11 cellular contexts compared by ENCODE assay signal in the genomic region with DNA sequence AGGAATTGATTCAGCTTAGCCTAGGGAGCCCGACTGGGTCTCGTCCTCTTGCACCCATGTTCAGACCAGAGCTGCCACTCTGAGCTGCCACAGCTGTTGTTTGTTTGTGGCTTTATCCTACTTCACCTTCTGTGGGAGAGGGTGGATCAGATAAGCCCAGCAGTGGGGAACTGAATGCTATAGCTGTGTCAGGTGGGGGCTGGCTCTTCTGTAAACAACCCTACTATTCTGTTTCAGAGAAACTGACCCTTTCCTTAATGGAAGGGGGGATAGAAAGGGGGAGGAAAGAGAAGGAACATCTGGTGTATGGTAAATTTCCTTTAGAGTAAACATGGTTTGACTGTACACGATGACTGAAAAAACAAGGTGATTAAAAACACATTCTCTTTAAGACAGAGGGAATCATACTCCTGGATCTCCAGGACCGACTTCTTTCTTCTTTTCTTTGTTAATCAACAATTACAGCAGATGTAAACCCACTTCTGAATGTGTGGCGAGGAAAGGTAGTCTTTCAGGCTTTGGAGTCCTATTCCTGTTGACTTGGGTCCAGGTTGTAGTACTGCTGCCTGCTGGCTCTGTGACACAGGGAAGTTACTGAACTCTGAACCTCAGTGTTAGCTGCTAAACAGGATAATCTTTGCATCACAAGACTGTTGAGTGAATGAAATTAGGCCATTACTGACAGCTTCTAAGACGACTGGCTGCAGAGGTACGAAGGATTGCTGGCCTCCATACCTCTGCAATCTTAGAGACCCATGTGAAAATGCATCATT. TPM values are rescaled to one million over a fixed set of nuclear protein-coding genes. Genes with fewer than 3 reads are reported as not detected.
DNase-seq lines count a peak whose midpoint lies in the region; ATAC-seq and TF ChIP-seq lines count a peak whose summit lies in the region.
"Had no signal": no experiment of that assay in that cellular context is flagged by ENCODE, and none has a peak within 500 bp of the region (broad histone marks: within the 10 kb centered on the region; RNA-seq: fewer than 3 reads in every experiment).

No MANE protein-coding gene starts in this region.

- H3K9me3 Mint-ChIP-seq in endothelial cell (ENCODE audit: unreplicated experiment), result no peaks in the 10 kb centered on the region
- H3K9me3 Mint-ChIP-seq in nephron progenitor cell, result no peaks in the 10 kb centered on the region

- no peak overlapping the region for H3K27ac ChIP-seq in BLaER1

- H3K4me1 ChIP-seq in BLaER1, result peaks cover 73% of the 10 kb centered on the region

- TF ChIP-seq CTCF in endothelial cell (IDR thresholded peaks at IDR 0.05; ENCODE audit: unreplicated experiment) (no peak), nephron progenitor cell (IDR thresholded peaks at IDR 0.05) (no peak)

- peak overlapping the region; percentile 51 for H3K4me2 ChIP-seq in BLaER1

- H3K36me3 Mint-ChIP-seq in endothelial cell (ENCODE audit: low read depth, unreplicated experiment) (peaks cover 26% of the 10 kb centered on the region), nephron progenitor cell (ENCODE audit: low read depth) (peaks cover 5% of the 10 kb centered on the region), T-helper 17 cell (ENCODE audit: low read depth) (no peaks in the 10 kb centered on the region)

- H3K4me3 ChIP-seq in BLaER1, result no peak overlapping the region

- H3K27me3 Mint-ChIP-seq in endothelial cell (ENCODE audit: unreplicated experiment) (peaks cover 16% of the 10 kb centered on the region), nephron progenitor cell (ENCODE audit: low read depth, poor library complexity) (no peaks in the 10 kb centered on the region), T-helper 17 cell (no peaks in the 10 kb centered on the region)
- H3K27me3 Mint-ChIP-seq: B cell had no signal

- peaks cover 87% of the 10 kb centered on the region for H3K4me1 Mint-ChIP-seq in endothelial cell (ENCODE audit: unreplicated experiment)
- peaks cover 97% of the 10 kb centered on the region for H3K4me1 Mint-ChIP-seq in nephron progenitor cell
- H3K4me1 Mint-ChIP-seq in T-helper 17 cell, result peaks cover 14% of the 10 kb centered on the region

- H3K9ac ChIP-seq in BLaER1, result no peak overlapping the region; the same call in 1 of the 2 replicates

- no peaks in the 10 kb centered on the region for H3K27me3 ChIP-seq in BLaER1

- peak overlapping the region; percentile 17 for H3K4me3 Mint-ChIP-seq in endothelial cell (ENCODE audit: unreplicated experiment)
- H3K4me3 Mint-ChIP-seq in nephron progenitor cell, result peak overlapping the region; percentile 58
- no peak overlapping the region for H3K4me3 Mint-ChIP-seq in T-helper 17 cell
- H3K4me3 Mint-ChIP-seq: B cell had no signal

- H3K9me3 ChIP-seq in BLaER1 (no peaks in the 10 kb centered on the region), T-helper 17 cell (ENCODE audit: control insufficient read depth, low read length, poor library complexity, severe bottlenecking) (no peaks in the 10 kb centered on the region)

- peaks cover 80% of the 10 kb centered on the region for H4K20me1 ChIP-seq in BLaER1

- peak; percentile 93 for DNase-seq in NCI-H82 (lab: John Stamatoyannopoulos, UW)
- no peak for DNase-seq in endothelial cell (ENCODE audit: low spot score)
- DNase-seq in nephron progenitor cell, result no peak
- no peak for DNase-seq in NOMO-1 (lab: John Stamatoyannopoulos, UW; ENCODE audit: unreplicated experiment in 2 of 2)
- DNase-seq in HuH-7 (ENCODE audit: low spot score), result no peak
- DNase-seq in T-helper 17 cell, result no peak
- DNase-seq: NCI-H1048, retina had no signal

- ATAC-seq in HG02678 (IDR thresholded peaks at IDR 0.05; ENCODE audit: unreplicated experiment), result no peak
- ATAC-seq in T-helper 17 cell, result no peak

- H3K36me3 ChIP-seq in BLaER1, result peaks cover 58% of the 10 kb centered on the region

- H3K27ac Mint-ChIP-seq in endothelial cell (ENCODE audit: unreplicated experiment) (peak overlapping the region; percentile 78), nephron progenitor cell (peak overlapping the region; percentile 97), T-helper 17 cell (no peak overlapping the region)
- H3K27ac Mint-ChIP-seq: B cell had no signal

RNA-seq across cellular contexts. Expression of gene PRXL2A, which starts 6.0 kb away (rescaled TPM):
- total RNA-seq in endothelial cell (ENCODE audit: unreplicated experiment), result 147 TPM
- 1 to 10 TPM in 1 of 2 donors, under 1 TPM in 1; 0.94 to 1.5 TPM for total RNA-seq in T-helper 17 cell

RNA-seq across cellular contexts. Expression of gene TSPAN14, which starts 39.8 kb away (rescaled TPM):
- 147 TPM for total RNA-seq in endothelial cell (ENCODE audit: unreplicated experiment)
- total RNA-seq in T-helper 17 cell, result 100 to 1,000 TPM; 118 to 139 TPM

RNA-seq across cellular contexts. Expression of gene DYDC2, which starts 57.7 kb away (rescaled TPM):
- not detected for total RNA-seq in endothelial cell (ENCODE audit: unreplicated experiment)
- not detected for total RNA-seq in T-helper 17 cell
- total RNA-seq: B cell had no signal

RNA-seq across cellular contexts. Expression of gene DYDC1, which starts 57.8 kb away (rescaled TPM):
- total RNA-seq in endothelial cell (ENCODE audit: unreplicated experiment), result not detected
- not detected for total RNA-seq in T-helper 17 cell
- total RNA-seq: B cell had no signal

Comparison
In these comparisons a context has a peak if more than half of its experiments do, and no peak if none do; other contexts are left out.
1. RNA of gene PRXL2A, which starts 6.0 kb away (total RNA-seq): 147 TPM in endothelial cell (single experiment); 0.94 to 1.5 TPM in T-helper 17 cell; every median in the first group is over 10 times any median in the second.